1 cellular context compared by ENCODE assay signal in the genomic region with DNA sequence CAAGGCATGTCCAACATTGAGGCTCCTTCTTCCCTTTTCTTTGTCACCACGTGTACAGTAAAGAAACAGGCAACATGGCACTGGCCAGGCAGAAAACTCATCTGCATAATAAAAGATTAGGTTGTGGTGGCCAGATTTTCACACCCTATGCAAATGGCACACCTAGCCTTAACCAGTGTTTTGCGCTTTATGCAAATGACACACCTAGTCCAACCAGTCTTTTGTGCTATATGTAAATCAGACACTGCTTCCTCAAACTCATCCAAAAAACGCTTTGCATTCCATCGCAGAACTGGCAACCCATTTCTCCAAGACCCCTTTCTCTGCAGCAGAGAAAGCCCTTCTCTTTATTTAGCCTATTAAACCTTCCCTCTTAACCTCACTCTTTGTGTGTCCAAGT.
TF ChIP-seq lines count a peak whose summit lies in the region.

No MANE protein-coding gene starts in this region.

TF ChIP-seq in H1, 55 proteins besides CTCF, POLR2A, EP300 and RAD21 (continued from another document):
- TF ChIP-seq, protein P1, sequence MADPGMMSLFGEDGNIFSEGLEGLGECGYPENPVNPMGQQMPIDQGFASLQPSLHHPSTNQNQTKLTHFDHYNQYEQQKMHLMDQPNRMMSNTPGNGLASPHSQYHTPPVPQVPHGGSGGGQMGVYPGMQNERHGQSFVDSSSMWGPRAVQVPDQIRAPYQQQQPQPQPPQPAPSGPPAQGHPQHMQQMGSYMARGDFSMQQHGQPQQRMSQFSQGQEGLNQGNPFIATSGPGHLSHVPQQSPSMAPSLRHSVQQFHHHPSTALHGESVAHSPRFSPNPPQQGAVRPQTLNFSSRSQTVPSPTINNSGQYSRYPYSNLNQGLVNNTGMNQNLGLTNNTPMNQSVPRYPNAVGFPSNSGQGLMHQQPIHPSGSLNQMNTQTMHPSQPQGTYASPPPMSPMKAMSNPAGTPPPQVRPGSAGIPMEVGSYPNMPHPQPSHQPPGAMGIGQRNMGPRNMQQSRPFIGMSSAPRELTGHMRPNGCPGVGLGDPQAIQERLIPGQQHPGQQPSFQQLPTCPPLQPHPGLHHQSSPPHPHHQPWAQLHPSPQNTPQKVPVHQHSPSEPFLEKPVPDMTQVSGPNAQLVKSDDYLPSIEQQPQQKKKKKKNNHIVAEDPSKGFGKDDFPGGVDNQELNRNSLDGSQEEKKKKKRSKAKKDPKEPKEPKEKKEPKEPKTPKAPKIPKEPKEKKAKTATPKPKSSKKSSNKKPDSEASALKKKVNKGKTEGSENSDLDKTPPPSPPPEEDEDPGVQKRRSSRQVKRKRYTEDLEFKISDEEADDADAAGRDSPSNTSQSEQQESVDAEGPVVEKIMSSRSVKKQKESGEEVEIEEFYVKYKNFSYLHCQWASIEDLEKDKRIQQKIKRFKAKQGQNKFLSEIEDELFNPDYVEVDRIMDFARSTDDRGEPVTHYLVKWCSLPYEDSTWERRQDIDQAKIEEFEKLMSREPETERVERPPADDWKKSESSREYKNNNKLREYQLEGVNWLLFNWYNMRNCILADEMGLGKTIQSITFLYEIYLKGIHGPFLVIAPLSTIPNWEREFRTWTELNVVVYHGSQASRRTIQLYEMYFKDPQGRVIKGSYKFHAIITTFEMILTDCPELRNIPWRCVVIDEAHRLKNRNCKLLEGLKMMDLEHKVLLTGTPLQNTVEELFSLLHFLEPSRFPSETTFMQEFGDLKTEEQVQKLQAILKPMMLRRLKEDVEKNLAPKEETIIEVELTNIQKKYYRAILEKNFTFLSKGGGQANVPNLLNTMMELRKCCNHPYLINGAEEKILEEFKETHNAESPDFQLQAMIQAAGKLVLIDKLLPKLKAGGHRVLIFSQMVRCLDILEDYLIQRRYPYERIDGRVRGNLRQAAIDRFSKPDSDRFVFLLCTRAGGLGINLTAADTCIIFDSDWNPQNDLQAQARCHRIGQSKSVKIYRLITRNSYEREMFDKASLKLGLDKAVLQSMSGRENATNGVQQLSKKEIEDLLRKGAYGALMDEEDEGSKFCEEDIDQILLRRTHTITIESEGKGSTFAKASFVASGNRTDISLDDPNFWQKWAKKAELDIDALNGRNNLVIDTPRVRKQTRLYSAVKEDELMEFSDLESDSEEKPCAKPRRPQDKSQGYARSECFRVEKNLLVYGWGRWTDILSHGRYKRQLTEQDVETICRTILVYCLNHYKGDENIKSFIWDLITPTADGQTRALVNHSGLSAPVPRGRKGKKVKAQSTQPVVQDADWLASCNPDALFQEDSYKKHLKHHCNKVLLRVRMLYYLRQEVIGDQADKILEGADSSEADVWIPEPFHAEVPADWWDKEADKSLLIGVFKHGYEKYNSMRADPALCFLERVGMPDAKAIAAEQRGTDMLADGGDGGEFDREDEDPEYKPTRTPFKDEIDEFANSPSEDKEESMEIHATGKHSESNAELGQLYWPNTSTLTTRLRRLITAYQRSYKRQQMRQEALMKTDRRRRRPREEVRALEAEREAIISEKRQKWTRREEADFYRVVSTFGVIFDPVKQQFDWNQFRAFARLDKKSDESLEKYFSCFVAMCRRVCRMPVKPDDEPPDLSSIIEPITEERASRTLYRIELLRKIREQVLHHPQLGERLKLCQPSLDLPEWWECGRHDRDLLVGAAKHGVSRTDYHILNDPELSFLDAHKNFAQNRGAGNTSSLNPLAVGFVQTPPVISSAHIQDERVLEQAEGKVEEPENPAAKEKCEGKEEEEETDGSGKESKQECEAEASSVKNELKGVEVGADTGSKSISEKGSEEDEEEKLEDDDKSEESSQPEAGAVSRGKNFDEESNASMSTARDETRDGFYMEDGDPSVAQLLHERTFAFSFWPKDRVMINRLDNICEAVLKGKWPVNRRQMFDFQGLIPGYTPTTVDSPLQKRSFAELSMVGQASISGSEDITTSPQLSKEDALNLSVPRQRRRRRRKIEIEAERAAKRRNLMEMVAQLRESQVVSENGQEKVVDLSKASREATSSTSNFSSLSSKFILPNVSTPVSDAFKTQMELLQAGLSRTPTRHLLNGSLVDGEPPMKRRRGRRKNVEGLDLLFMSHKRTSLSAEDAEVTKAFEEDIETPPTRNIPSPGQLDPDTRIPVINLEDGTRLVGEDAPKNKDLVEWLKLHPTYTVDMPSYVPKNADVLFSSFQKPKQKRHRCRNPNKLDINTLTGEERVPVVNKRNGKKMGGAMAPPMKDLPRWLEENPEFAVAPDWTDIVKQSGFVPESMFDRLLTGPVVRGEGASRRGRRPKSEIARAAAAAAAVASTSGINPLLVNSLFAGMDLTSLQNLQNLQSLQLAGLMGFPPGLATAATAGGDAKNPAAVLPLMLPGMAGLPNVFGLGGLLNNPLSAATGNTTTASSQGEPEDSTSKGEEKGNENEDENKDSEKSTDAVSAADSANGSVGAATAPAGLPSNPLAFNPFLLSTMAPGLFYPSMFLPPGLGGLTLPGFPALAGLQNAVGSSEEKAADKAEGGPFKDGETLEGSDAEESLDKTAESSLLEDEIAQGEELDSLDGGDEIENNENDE (IDR thresholded peaks at IDR 0.05; ENCODE audit: insufficient replicate concordance, low read length), result no peak
- TF ChIP-seq CTBP2 (IDR thresholded peaks at IDR 0.05; ENCODE audit: borderline replicate concordance, insufficient read depth, insufficient read length, low read length) (no peak), EZH2 (IDR thresholded peaks at IDR 0.05; ENCODE audit: low read depth, low read length, severe bottlenecking) (no peak)
